1 cellular context compared by ENCODE assay signal in the genomic region with DNA sequence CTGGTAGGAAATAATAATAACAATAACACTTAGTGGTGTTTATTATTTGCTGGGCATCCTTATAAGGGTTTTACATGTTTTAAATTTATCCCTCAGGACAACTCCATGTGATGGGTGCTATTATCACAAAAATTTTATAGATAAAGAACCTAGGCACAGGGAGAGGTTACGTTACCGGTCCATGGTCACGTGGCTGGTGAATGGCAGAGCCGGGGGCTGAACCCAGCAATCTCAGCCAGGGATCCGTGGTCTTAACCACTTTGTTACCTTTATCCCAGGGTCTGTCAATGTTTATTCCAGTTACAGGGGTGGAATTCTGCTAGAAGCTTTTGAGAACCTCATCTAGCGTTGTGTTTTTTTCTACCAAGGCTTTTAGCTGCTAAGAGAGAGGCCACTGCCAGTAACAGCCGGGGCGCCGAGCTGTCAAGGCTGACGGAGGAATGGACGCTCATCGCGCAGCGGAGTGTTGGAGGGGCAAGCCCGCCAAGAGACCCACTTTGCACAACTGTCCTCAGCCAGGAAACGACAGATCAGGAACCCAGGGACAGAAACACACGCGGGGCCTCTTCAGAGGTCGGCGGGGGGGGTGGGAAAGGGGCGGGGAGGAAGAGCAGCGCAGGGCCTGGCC.
A peak's percentile ranks its signal among the peaks of the same experiment; 100 is the strongest.
TF ChIP-seq lines count a peak whose summit lies in the region.

No MANE protein-coding gene starts in this region.

TF ChIP-seq in HepG2, 621 proteins besides CTCF, POLR2A, EP300 and RAD21 (continues in another document):
- TF ChIP-seq IRF2 (CRISPR knock-in tag; IDR thresholded peaks at IDR 0.05) (no peak), ZNF737 (CRISPR knock-in tag; IDR thresholded peaks at IDR 0.05; ENCODE audit: borderline replicate concordance) (no peak), HNRNPL (IDR thresholded peaks at IDR 0.05; ENCODE audit: low read depth, low read length) (no peak), NCOA2 (CRISPR knock-in tag; IDR thresholded peaks at IDR 0.05) (no peak), ZNF562 (CRISPR knock-in tag; IDR thresholded peaks at IDR 0.05; ENCODE audit: borderline replicate concordance) (no peak), KAT2B (IDR thresholded peaks at IDR 0.05; ENCODE audit: borderline replicate concordance, low read depth, low read length) (no peak), ZNF629 (CRISPR knock-in tag; conservative IDR thresholded peaks at IDR 0.05) (no peak), THYN1 (CRISPR knock-in tag; IDR thresholded peaks at IDR 0.05; ENCODE audit: borderline replicate concordance, low read depth) (no peak), ZNF121 (CRISPR knock-in tag; IDR thresholded peaks at IDR 0.05) (no peak), ZNF138 (CRISPR knock-in tag; IDR thresholded peaks at IDR 0.05; ENCODE audit: low read depth) (no peak), GLI4 (CRISPR knock-in tag; IDR thresholded peaks at IDR 0.05; ENCODE audit: borderline replicate concordance) (no peak), ZNF101 (CRISPR knock-in tag; IDR thresholded peaks at IDR 0.05; ENCODE audit: borderline replicate concordance, low read depth) (no peak), REXO4 (CRISPR knock-in tag; IDR thresholded peaks at IDR 0.05; ENCODE audit: borderline replicate concordance) (no peak), NR2C2 (CRISPR knock-in tag; IDR thresholded peaks at IDR 0.05; ENCODE audit: borderline replicate concordance) (no peak), ZFY (CRISPR knock-in tag; IDR thresholded peaks at IDR 0.05) (no peak), ARHGAP35 (CRISPR knock-in tag; IDR thresholded peaks at IDR 0.05; ENCODE audit: borderline replicate concordance) (no peak), TOE1 (CRISPR knock-in tag; IDR thresholded peaks at IDR 0.05) (no peak), FLYWCH1 (CRISPR knock-in tag; IDR thresholded peaks at IDR 0.05) (no peak), TRIM24 (CRISPR knock-in tag; IDR thresholded peaks at IDR 0.05) (no peak), ZNF136 (CRISPR knock-in tag; IDR thresholded peaks at IDR 0.05; ENCODE audit: low read depth) (no peak), ZNF788 (CRISPR knock-in tag; IDR thresholded peaks at IDR 0.05; ENCODE audit: borderline replicate concordance) (no peak), BHLHE40 (IDR thresholded peaks at IDR 0.05; ENCODE audit: low read length) (0 out of 2 replicates have a peak, but pooled peaks have one; percentile 10), ZNF550 (CRISPR knock-in tag; IDR thresholded peaks at IDR 0.05; ENCODE audit: borderline replicate concordance) (no peak), ZNF350 (CRISPR knock-in tag; IDR thresholded peaks at IDR 0.05; ENCODE audit: borderline replicate concordance, low read depth) (no peak), NBN (conservative IDR thresholded peaks at IDR 0.05) (no peak), SOX5 (CRISPR knock-in tag; IDR thresholded peaks at IDR 0.05; ENCODE audit: borderline replicate concordance) (no peak), MLLT10 (CRISPR knock-in tag; IDR thresholded peaks at IDR 0.05) (no peak), ZNF34 (CRISPR knock-in tag; IDR thresholded peaks at IDR 0.05; ENCODE audit: borderline replicate concordance) (no peak), JUNB (CRISPR knock-in tag; IDR thresholded peaks at IDR 0.05; ENCODE audit: borderline replicate concordance) (no peak), NR1H2 (CRISPR knock-in tag; IDR thresholded peaks at IDR 0.05; ENCODE audit: borderline replicate concordance, low read depth) (no peak), BORCS8-MEF2B (CRISPR knock-in tag; IDR thresholded peaks at IDR 0.05) (peak; percentile 3; the same call in 1 of the 2 replicates), EEA1 (CRISPR knock-in tag; IDR thresholded peaks at IDR 0.05; ENCODE audit: borderline replicate concordance) (no peak), ZNF263 (CRISPR knock-in tag; IDR thresholded peaks at IDR 0.05) (no peak), RARA (CRISPR knock-in tag; IDR thresholded peaks at IDR 0.05) (no peak; the same call in 1 of the 2 replicates), ZNF33A (CRISPR knock-in tag; IDR thresholded peaks at IDR 0.05; ENCODE audit: borderline replicate concordance) (no peak), ZNF766 (CRISPR knock-in tag; IDR thresholded peaks at IDR 0.05; ENCODE audit: borderline replicate concordance) (no peak), ZNF570 (CRISPR knock-in tag; IDR thresholded peaks at IDR 0.05; ENCODE audit: borderline replicate concordance) (no peak), ZNF589 (CRISPR knock-in tag; conservative IDR thresholded peaks at IDR 0.05) (no peak), ZSCAN30 (CRISPR knock-in tag; IDR thresholded peaks at IDR 0.05) (no peak)
- TF ChIP-seq, protein P1, sequence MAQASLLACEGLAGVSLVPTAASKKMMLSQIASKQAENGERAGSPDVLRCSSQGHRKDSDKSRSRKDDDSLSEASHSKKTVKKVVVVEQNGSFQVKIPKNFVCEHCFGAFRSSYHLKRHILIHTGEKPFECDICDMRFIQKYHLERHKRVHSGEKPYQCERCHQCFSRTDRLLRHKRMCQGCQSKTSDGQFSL (CRISPR knock-in tag; IDR thresholded peaks at IDR 0.05) = no peak
- TF ChIP-seq, protein P2, sequence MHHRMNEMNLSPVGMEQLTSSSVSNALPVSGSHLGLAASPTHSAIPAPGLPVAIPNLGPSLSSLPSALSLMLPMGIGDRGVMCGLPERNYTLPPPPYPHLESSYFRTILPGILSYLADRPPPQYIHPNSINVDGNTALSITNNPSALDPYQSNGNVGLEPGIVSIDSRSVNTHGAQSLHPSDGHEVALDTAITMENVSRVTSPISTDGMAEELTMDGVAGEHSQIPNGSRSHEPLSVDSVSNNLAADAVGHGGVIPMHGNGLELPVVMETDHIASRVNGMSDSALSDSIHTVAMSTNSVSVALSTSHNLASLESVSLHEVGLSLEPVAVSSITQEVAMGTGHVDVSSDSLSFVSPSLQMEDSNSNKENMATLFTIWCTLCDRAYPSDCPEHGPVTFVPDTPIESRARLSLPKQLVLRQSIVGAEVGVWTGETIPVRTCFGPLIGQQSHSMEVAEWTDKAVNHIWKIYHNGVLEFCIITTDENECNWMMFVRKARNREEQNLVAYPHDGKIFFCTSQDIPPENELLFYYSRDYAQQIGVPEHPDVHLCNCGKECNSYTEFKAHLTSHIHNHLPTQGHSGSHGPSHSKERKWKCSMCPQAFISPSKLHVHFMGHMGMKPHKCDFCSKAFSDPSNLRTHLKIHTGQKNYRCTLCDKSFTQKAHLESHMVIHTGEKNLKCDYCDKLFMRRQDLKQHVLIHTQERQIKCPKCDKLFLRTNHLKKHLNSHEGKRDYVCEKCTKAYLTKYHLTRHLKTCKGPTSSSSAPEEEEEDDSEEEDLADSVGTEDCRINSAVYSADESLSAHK (CRISPR knock-in tag; IDR thresholded peaks at IDR 0.05; ENCODE audit: borderline replicate concordance) = no peak
- TF ChIP-seq, protein P3, sequence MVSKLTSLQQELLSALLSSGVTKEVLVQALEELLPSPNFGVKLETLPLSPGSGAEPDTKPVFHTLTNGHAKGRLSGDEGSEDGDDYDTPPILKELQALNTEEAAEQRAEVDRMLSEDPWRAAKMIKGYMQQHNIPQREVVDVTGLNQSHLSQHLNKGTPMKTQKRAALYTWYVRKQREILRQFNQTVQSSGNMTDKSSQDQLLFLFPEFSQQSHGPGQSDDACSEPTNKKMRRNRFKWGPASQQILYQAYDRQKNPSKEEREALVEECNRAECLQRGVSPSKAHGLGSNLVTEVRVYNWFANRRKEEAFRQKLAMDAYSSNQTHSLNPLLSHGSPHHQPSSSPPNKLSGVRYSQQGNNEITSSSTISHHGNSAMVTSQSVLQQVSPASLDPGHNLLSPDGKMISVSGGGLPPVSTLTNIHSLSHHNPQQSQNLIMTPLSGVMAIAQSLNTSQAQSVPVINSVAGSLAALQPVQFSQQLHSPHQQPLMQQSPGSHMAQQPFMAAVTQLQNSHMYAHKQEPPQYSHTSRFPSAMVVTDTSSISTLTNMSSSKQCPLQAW (CRISPR knock-in tag; IDR thresholded peaks at IDR 0.05) = no peak
- TF ChIP-seq, protein P4, sequence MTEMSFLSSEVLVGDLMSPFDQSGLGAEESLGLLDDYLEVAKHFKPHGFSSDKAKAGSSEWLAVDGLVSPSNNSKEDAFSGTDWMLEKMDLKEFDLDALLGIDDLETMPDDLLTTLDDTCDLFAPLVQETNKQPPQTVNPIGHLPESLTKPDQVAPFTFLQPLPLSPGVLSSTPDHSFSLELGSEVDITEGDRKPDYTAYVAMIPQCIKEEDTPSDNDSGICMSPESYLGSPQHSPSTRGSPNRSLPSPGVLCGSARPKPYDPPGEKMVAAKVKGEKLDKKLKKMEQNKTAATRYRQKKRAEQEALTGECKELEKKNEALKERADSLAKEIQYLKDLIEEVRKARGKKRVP (CRISPR knock-in tag; IDR thresholded peaks at IDR 0.05) = no peak
- TF ChIP-seq, protein P5, sequence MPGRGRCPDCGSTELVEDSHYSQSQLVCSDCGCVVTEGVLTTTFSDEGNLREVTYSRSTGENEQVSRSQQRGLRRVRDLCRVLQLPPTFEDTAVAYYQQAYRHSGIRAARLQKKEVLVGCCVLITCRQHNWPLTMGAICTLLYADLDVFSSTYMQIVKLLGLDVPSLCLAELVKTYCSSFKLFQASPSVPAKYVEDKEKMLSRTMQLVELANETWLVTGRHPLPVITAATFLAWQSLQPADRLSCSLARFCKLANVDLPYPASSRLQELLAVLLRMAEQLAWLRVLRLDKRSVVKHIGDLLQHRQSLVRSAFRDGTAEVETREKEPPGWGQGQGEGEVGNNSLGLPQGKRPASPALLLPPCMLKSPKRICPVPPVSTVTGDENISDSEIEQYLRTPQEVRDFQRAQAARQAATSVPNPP (CRISPR knock-in tag; IDR thresholded peaks at IDR 0.05) = no peak
- TF ChIP-seq, protein P6, sequence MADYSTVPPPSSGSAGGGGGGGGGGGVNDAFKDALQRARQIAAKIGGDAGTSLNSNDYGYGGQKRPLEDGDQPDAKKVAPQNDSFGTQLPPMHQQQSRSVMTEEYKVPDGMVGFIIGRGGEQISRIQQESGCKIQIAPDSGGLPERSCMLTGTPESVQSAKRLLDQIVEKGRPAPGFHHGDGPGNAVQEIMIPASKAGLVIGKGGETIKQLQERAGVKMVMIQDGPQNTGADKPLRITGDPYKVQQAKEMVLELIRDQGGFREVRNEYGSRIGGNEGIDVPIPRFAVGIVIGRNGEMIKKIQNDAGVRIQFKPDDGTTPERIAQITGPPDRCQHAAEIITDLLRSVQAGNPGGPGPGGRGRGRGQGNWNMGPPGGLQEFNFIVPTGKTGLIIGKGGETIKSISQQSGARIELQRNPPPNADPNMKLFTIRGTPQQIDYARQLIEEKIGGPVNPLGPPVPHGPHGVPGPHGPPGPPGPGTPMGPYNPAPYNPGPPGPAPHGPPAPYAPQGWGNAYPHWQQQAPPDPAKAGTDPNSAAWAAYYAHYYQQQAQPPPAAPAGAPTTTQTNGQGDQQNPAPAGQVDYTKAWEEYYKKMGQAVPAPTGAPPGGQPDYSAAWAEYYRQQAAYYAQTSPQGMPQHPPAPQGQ (CRISPR knock-in tag; IDR thresholded peaks at IDR 0.05; ENCODE audit: borderline replicate concordance) = no peak
- TF ChIP-seq, protein P7, sequence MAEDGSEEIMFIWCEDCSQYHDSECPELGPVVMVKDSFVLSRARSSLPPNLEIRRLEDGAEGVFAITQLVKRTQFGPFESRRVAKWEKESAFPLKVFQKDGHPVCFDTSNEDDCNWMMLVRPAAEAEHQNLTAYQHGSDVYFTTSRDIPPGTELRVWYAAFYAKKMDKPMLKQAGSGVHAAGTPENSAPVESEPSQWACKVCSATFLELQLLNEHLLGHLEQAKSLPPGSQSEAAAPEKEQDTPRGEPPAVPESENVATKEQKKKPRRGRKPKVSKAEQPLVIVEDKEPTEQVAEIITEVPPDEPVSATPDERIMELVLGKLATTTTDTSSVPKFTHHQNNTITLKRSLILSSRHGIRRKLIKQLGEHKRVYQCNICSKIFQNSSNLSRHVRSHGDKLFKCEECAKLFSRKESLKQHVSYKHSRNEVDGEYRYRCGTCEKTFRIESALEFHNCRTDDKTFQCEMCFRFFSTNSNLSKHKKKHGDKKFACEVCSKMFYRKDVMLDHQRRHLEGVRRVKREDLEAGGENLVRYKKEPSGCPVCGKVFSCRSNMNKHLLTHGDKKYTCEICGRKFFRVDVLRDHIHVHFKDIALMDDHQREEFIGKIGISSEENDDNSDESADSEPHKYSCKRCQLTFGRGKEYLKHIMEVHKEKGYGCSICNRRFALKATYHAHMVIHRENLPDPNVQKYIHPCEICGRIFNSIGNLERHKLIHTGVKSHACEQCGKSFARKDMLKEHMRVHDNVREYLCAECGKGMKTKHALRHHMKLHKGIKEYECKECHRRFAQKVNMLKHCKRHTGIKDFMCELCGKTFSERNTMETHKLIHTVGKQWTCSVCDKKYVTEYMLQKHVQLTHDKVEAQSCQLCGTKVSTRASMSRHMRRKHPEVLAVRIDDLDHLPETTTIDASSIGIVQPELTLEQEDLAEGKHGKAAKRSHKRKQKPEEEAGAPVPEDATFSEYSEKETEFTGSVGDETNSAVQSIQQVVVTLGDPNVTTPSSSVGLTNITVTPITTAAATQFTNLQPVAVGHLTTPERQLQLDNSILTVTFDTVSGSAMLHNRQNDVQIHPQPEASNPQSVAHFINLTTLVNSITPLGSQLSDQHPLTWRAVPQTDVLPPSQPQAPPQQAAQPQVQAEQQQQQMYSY (CRISPR knock-in tag; IDR thresholded peaks at IDR 0.05) = no peak
- TF ChIP-seq, protein P8, sequence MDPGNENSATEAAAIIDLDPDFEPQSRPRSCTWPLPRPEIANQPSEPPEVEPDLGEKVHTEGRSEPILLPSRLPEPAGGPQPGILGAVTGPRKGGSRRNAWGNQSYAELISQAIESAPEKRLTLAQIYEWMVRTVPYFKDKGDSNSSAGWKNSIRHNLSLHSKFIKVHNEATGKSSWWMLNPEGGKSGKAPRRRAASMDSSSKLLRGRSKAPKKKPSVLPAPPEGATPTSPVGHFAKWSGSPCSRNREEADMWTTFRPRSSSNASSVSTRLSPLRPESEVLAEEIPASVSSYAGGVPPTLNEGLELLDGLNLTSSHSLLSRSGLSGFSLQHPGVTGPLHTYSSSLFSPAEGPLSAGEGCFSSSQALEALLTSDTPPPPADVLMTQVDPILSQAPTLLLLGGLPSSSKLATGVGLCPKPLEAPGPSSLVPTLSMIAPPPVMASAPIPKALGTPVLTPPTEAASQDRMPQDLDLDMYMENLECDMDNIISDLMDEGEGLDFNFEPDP (CRISPR knock-in tag; conservative IDR thresholded peaks at IDR 0.05) = no peak
